1 cellular context compared by ENCODE assay signal in genomic region chr10:103350522-103351260, GRCh38.
TF ChIP-seq lines count a peak whose summit lies in the region.

A gene with protein sequence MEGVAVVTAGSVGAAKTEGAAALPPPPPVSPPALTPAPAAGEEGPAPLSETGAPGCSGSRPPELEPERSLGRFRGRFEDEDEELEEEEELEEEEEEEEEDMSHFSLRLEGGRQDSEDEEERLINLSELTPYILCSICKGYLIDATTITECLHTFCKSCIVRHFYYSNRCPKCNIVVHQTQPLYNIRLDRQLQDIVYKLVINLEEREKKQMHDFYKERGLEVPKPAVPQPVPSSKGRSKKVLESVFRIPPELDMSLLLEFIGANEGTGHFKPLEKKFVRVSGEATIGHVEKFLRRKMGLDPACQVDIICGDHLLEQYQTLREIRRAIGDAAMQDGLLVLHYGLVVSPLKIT (minus strand): TSS chr10:103351140. CDS start chr10:103351066, 74 bp downstream.

TF ChIP-seq in HEK293, 187 proteins besides CTCF, POLR2A, EP300 and RAD21 (continued from another document and continues in another):
- TF ChIP-seq, protein P1, sequence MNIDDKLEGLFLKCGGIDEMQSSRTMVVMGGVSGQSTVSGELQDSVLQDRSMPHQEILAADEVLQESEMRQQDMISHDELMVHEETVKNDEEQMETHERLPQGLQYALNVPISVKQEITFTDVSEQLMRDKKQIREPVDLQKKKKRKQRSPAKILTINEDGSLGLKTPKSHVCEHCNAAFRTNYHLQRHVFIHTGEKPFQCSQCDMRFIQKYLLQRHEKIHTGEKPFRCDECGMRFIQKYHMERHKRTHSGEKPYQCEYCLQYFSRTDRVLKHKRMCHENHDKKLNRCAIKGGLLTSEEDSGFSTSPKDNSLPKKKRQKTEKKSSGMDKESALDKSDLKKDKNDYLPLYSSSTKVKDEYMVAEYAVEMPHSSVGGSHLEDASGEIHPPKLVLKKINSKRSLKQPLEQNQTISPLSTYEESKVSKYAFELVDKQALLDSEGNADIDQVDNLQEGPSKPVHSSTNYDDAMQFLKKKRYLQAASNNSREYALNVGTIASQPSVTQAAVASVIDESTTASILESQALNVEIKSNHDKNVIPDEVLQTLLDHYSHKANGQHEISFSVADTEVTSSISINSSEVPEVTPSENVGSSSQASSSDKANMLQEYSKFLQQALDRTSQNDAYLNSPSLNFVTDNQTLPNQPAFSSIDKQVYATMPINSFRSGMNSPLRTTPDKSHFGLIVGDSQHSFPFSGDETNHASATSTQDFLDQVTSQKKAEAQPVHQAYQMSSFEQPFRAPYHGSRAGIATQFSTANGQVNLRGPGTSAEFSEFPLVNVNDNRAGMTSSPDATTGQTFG (tag by site-specific recombination; IDR thresholded peaks at IDR 0.05; ENCODE audit: borderline replicate concordance): no peak
- TF ChIP-seq ZNF292 (tag by site-specific recombination; IDR thresholded peaks at IDR 0.05; ENCODE audit: borderline replicate concordance, low read depth) (no peak), ZFP41 (tag by site-specific recombination; IDR thresholded peaks at IDR 0.05; ENCODE audit: borderline replicate concordance) (no peak), ZNF311 (tag by site-specific recombination; IDR thresholded peaks at IDR 0.05; ENCODE audit: borderline replicate concordance) (no peak), MEIS1 (CRISPR knock-in tag; IDR thresholded peaks at IDR 0.05; ENCODE audit: borderline replicate concordance) (no peak), ZNF677 (tag by site-specific recombination; IDR thresholded peaks at IDR 0.05) (no peak), ZNF174 (tag by site-specific recombination; IDR thresholded peaks at IDR 0.05) (no peak), ZBTB48 (tag by site-specific recombination; IDR thresholded peaks at IDR 0.05) (no peak), ZNF354C (tag by site-specific recombination; IDR thresholded peaks at IDR 0.05; ENCODE audit: borderline replicate concordance, low read depth) (no peak), ZNF473 (tag by site-specific recombination; IDR thresholded peaks at IDR 0.05) (no peak), ZNF623 (tag by site-specific recombination; IDR thresholded peaks at IDR 0.05) (no peak), SCRT2 (tag by site-specific recombination; IDR thresholded peaks at IDR 0.05) (no peak), ZNF501 (tag by site-specific recombination; IDR thresholded peaks at IDR 0.05) (no peak), ZIC2 (tag by site-specific recombination; IDR thresholded peaks at IDR 0.05) (peak; percentile 73), TRIM28 (IDR thresholded peaks at IDR 0.05; ENCODE audit: borderline replicate concordance, low read length) (no peak), ZNF146 (tag by site-specific recombination; IDR thresholded peaks at IDR 0.05) (no peak), ZNF23 (tag by site-specific recombination; IDR thresholded peaks at IDR 0.05; ENCODE audit: borderline replicate concordance) (no peak), BCL11B (tag by site-specific recombination; IDR thresholded peaks at IDR 0.05; ENCODE audit: low read depth) (no peak; the same call in 1 of the 2 replicates), WT1 (tag by site-specific recombination; IDR thresholded peaks at IDR 0.05) (no peak), ZNF707 (tag by site-specific recombination; IDR thresholded peaks at IDR 0.05) (no peak), ZNF2 (tag by site-specific recombination; IDR thresholded peaks at IDR 0.05) (no peak), EGR2 (tag by site-specific recombination; IDR thresholded peaks at IDR 0.05; ENCODE audit: low read depth) (peak; percentile 90), SP2 (tag by site-specific recombination; IDR thresholded peaks at IDR 0.05) (0 out of 2 replicates have a peak, but pooled peaks have one; percentile 13), ATF2 (tag by site-specific recombination; IDR thresholded peaks at IDR 0.05; ENCODE audit: low read depth) (no peak), FEZF1 (tag by site-specific recombination; IDR thresholded peaks at IDR 0.05) (no peak), ZNF391 (tag by site-specific recombination; IDR thresholded peaks at IDR 0.05; ENCODE audit: borderline replicate concordance, low read depth) (no peak), ZFHX2 (tag by site-specific recombination; conservative IDR thresholded peaks at IDR 0.05) (peak; percentile 92), ZNF366 (tag by site-specific recombination; conservative IDR thresholded peaks at IDR 0.05) (no peak)
- TF ChIP-seq, protein P2, sequence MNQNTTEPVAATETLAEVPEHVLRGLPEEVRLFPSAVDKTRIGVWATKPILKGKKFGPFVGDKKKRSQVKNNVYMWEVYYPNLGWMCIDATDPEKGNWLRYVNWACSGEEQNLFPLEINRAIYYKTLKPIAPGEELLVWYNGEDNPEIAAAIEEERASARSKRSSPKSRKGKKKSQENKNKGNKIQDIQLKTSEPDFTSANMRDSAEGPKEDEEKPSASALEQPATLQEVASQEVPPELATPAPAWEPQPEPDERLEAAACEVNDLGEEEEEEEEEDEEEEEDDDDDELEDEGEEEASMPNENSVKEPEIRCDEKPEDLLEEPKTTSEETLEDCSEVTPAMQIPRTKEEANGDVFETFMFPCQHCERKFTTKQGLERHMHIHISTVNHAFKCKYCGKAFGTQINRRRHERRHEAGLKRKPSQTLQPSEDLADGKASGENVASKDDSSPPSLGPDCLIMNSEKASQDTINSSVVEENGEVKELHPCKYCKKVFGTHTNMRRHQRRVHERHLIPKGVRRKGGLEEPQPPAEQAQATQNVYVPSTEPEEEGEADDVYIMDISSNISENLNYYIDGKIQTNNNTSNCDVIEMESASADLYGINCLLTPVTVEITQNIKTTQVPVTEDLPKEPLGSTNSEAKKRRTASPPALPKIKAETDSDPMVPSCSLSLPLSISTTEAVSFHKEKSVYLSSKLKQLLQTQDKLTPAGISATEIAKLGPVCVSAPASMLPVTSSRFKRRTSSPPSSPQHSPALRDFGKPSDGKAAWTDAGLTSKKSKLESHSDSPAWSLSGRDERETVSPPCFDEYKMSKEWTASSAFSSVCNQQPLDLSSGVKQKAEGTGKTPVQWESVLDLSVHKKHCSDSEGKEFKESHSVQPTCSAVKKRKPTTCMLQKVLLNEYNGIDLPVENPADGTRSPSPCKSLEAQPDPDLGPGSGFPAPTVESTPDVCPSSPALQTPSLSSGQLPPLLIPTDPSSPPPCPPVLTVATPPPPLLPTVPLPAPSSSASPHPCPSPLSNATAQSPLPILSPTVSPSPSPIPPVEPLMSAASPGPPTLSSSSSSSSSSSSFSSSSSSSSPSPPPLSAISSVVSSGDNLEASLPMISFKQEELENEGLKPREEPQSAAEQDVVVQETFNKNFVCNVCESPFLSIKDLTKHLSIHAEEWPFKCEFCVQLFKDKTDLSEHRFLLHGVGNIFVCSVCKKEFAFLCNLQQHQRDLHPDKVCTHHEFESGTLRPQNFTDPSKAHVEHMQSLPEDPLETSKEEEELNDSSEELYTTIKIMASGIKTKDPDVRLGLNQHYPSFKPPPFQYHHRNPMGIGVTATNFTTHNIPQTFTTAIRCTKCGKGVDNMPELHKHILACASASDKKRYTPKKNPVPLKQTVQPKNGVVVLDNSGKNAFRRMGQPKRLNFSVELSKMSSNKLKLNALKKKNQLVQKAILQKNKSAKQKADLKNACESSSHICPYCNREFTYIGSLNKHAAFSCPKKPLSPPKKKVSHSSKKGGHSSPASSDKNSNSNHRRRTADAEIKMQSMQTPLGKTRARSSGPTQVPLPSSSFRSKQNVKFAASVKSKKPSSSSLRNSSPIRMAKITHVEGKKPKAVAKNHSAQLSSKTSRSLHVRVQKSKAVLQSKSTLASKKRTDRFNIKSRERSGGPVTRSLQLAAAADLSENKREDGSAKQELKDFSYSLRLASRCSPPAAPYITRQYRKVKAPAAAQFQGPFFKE (tag by site-specific recombination; IDR thresholded peaks at IDR 0.05; ENCODE audit: borderline replicate concordance): no peak
- TF ChIP-seq, protein P3, sequence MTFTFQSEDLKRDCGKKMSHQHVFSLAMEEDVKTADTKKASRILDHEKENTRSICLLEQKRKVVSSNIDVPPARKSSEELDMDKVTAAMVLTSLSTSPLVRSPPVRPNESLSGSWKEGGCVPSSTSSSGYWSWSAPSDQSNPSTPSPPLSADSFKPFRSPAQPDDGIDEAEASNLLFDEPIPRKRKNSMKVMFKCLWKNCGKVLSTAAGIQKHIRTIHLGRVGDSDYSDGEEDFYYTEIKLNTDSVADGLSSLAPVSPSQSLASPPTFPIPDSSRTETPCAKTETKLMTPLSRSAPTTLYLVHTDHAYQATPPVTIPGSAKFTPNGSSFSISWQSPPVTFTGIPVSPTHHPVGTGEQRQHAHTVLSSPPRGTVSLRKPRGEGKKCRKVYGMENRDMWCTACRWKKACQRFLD (tag by site-specific recombination; IDR thresholded peaks at IDR 0.05): no peak
- TF ChIP-seq, protein P4, sequence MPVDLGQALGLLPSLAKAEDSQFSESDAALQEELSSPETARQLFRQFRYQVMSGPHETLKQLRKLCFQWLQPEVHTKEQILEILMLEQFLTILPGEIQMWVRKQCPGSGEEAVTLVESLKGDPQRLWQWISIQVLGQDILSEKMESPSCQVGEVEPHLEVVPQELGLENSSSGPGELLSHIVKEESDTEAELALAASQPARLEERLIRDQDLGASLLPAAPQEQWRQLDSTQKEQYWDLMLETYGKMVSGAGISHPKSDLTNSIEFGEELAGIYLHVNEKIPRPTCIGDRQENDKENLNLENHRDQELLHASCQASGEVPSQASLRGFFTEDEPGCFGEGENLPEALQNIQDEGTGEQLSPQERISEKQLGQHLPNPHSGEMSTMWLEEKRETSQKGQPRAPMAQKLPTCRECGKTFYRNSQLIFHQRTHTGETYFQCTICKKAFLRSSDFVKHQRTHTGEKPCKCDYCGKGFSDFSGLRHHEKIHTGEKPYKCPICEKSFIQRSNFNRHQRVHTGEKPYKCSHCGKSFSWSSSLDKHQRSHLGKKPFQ (tag by site-specific recombination; IDR thresholded peaks at IDR 0.05): no peak
- TF ChIP-seq, protein P5, sequence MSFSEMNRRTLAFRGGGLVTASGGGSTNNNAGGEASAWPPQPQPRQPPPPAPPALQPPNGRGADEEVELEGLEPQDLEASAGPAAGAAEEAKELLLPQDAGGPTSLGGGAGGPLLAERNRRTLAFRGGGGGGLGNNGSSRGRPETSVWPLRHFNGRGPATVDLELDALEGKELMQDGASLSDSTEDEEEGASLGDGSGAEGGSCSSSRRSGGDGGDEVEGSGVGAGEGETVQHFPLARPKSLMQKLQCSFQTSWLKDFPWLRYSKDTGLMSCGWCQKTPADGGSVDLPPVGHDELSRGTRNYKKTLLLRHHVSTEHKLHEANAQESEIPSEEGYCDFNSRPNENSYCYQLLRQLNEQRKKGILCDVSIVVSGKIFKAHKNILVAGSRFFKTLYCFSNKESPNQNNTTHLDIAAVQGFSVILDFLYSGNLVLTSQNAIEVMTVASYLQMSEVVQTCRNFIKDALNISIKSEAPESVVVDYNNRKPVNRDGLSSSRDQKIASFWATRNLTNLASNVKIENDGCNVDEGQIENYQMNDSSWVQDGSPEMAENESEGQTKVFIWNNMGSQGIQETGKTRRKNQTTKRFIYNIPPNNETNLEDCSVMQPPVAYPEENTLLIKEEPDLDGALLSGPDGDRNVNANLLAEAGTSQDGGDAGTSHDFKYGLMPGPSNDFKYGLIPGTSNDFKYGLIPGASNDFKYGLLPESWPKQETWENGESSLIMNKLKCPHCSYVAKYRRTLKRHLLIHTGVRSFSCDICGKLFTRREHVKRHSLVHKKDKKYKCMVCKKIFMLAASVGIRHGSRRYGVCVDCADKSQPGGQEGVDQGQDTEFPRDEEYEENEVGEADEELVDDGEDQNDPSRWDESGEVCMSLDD (tag by site-specific recombination; IDR thresholded peaks at IDR 0.05): peak; percentile 59; the same call in 1 of the 2 replicates
- TF ChIP-seq, protein P6, sequence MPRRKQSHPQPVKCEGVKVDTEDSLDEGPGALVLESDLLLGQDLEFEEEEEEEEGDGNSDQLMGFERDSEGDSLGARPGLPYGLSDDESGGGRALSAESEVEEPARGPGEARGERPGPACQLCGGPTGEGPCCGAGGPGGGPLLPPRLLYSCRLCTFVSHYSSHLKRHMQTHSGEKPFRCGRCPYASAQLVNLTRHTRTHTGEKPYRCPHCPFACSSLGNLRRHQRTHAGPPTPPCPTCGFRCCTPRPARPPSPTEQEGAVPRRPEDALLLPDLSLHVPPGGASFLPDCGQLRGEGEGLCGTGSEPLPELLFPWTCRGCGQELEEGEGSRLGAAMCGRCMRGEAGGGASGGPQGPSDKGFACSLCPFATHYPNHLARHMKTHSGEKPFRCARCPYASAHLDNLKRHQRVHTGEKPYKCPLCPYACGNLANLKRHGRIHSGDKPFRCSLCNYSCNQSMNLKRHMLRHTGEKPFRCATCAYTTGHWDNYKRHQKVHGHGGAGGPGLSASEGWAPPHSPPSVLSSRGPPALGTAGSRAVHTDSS (tag by site-specific recombination; IDR thresholded peaks at IDR 0.05): peak; percentile 93
- TF ChIP-seq, protein P7, sequence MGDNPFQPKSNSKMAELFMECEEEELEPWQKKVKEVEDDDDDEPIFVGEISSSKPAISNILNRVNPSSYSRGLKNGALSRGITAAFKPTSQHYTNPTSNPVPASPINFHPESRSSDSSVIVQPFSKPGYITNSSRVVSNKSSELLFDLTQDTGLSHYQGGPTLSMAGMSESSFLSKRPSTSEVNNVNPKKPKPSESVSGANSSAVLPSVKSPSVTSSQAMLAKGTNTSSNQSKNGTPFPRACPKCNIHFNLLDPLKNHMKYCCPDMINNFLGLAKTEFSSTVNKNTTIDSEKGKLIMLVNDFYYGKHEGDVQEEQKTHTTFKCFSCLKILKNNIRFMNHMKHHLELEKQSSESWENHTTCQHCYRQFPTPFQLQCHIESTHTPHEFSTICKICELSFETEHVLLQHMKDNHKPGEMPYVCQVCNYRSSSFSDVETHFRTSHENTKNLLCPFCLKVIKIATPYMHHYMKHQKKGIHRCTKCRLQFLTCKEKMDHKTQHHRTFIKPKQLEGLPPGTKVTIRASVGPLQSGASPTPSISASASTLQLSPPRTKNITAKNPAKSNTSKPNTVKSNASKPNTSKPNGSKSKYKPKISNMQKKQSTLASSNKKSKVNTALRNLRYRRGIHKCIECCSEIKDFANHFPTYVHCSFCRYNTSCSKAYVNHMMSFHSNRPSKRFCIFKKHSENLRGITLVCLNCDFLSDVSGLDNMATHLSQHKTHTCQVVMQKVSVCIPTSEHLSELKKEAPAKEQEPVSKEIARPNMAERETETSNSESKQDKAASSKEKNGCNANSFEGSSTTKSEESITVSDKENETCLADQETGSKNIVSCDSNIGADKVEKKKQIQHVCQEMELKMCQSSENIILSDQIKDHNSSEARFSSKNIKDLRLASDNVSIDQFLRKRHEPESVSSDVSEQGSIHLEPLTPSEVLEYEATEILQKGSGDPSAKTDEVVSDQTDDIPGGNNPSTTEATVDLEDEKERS (tag by site-specific recombination; IDR thresholded peaks at IDR 0.05): no peak
